Comparison of ENCODE assay signal across 11 cellular contexts in genomic region chr21:44049182-44049581, GRCh38. TPM values are rescaled to one million over a fixed set of nuclear protein-coding genes. Genes with fewer than 3 reads are reported as not detected.
DNase-seq lines count a peak whose midpoint lies in the region; ATAC-seq, FAIRE-seq and TF ChIP-seq lines count a peak whose summit lies in the region.
"Had no signal": no experiment of that assay in that cellular context is flagged by ENCODE, and none has a peak within 500 bp of the region (broad histone marks: within the 10 kb centered on the region; RNA-seq: fewer than 3 reads in every experiment).

No MANE protein-coding gene starts in this region.

- no peak for FAIRE-seq in H1 (lab: Jason Lieb, UNC)
- FAIRE-seq: GM18507 had no signal

- H4K20me1 ChIP-seq in SK-N-SH (ENCODE audit: insufficient read depth) (peaks cover 32% of the 10 kb centered on the region), H1 (replicated peaks in 1 of 2; ENCODE audit: control insufficient read depth in 1 of 2, insufficient read depth in 2 of 2, low read length in 2 of 2) (peaks cover 5 to 6% of the 10 kb centered on the region in 2 experiments)

- H3K36me3 ChIP-seq in SK-N-SH (replicated peaks in 1 of 2; ENCODE audit: control insufficient read depth in 1 of 2, insufficient read depth in 2 of 2, low read length in 1 of 2) (peaks cover 21 to 26% of the 10 kb centered on the region in 2 experiments), Panc1 (ENCODE audit: control insufficient read depth, insufficient read depth, low read length) (no peaks in the 10 kb centered on the region), H1 (ENCODE audit: control insufficient read depth in 2 of 4, insufficient read depth in 4 of 4, low read length in 3 of 4) (no peaks in the 10 kb centered on the region; a peak in 1 of 8 replicates)

- no peak overlapping the region for H2BK5ac ChIP-seq in H1 (ENCODE audit: low read depth, low read length)

- TF ChIP-seq RAD21 in SK-N-SH (IDR thresholded peaks at IDR 0.05; ENCODE audit: low read length): no peak
- no peak for TF ChIP-seq RAD21 in H1 (IDR thresholded peaks at IDR 0.05 in 1 of 2, conservative IDR thresholded peaks at IDR 0.05 in 1 of 2; ENCODE audit: low read depth in 2 of 2, low read length in 2 of 2)

- peaks cover 0 to 15% of the 10 kb centered on the region in 2 experiments; a peak in 1 of 4 replicates for H3K4me1 ChIP-seq in SK-N-SH (ENCODE audit: control insufficient read depth in 1 of 2, insufficient read depth in 2 of 2, low read depth in 1 of 2, low read length in 1 of 2)
- no peaks in the 10 kb centered on the region for H3K4me1 ChIP-seq in Panc1 (ENCODE audit: control insufficient read depth, insufficient read depth, low read length)
- H3K4me1 ChIP-seq in H1 (replicated peaks in 1 of 4; ENCODE audit: control insufficient read depth in 3 of 4, insufficient read depth in 4 of 4, low read length in 3 of 4): no peaks in the 10 kb centered on the region

- no peaks in the 10 kb centered on the region for H3K23me2 ChIP-seq in H1 (ENCODE audit: low read depth, low read length)

- H2AFZ ChIP-seq in SK-N-SH (ENCODE audit: low read depth): no peak overlapping the region
- no peak overlapping the region for H2AFZ ChIP-seq in H1 (ENCODE audit: low read length)

- H3K56ac ChIP-seq in H1 (replicated peaks; ENCODE audit: insufficient read length, low read depth, low read length): no peak overlapping the region

- TF ChIP-seq EP300 in SK-N-SH (IDR thresholded peaks at IDR 0.05; ENCODE audit: borderline replicate concordance in 1 of 2, low read depth in 1 of 2, low read length in 1 of 2) (no peak), H1 (IDR thresholded peaks at IDR 0.05; ENCODE audit: borderline replicate concordance in 1 of 2, low read depth in 2 of 2, low read length in 2 of 2) (no peak)

- no peak overlapping the region for H3K23ac ChIP-seq in H1 (ENCODE audit: insufficient read length)

- H3K14ac ChIP-seq in H1 (ENCODE audit: insufficient read length): no peak overlapping the region

- H2AK5ac ChIP-seq in H1 (ENCODE audit: low read depth, low read length): 0 out of 2 replicates have a peak overlapping the region, but pooled peaks have one; percentile 75

- no peaks in the 10 kb centered on the region for H3K27me3 ChIP-seq in SK-N-SH (ENCODE audit: insufficient read depth)
- H3K27me3 ChIP-seq in Panc1 (ENCODE audit: control insufficient read depth, insufficient read depth, low read length): no peaks in the 10 kb centered on the region
- H3K27me3 ChIP-seq in H1 (replicated peaks in 1 of 4; ENCODE audit: control insufficient read depth in 3 of 4, extremely low read depth in 1 of 4, insufficient read depth in 3 of 4, low read length in 3 of 4): no peaks in the 10 kb centered on the region; a peak in 1 of 7 replicates
- H3K27me3 ChIP-seq: tibial artery had no signal

- H3F3A ChIP-seq in SK-N-SH (replicated peaks; ENCODE audit: insufficient read depth): no peaks in the 10 kb centered on the region

- H4K5ac ChIP-seq in H1 (ENCODE audit: insufficient read length, low read depth, low read length): no peak overlapping the region

- BruUV-seq in Panc1 (replicated peaks; lab: Mats Ljungman, UMichigan): no TSS peak

- H3K4me3 ChIP-seq in SK-N-SH (ENCODE audit: low read depth in 2 of 2, low read length in 1 of 2) (no peak overlapping the region), Panc1 (ENCODE audit: low read depth in 2 of 2, low read length in 2 of 2) (no peak overlapping the region), H1 (ENCODE audit: extremely low read depth in 1 of 4, insufficient read depth in 2 of 4, low read depth in 3 of 4, low read length in 4 of 4) (no peak overlapping the region)
- H3K4me3 ChIP-seq: tibial artery had no signal

- H3K27ac ChIP-seq in SK-N-SH (ENCODE audit: low read depth in 2 of 2, low read length in 1 of 2): no peak overlapping the region
- no peak overlapping the region for H3K27ac ChIP-seq in Panc1 (ENCODE audit: low read length)
- no peak overlapping the region for H3K27ac ChIP-seq in H1 (ENCODE audit: low read depth, low read length)
- H3K27ac ChIP-seq: tibial artery had no signal

- no peak overlapping the region for H4K8ac ChIP-seq in H1 (ENCODE audit: extremely low read depth, insufficient read depth, low read length)

- no peak for TF ChIP-seq POLR2A in H1 (IDR thresholded peaks at IDR 0.05; ENCODE audit: control extremely low read depth in 1 of 2, low read depth in 2 of 2, low read length in 2 of 2)

- TF ChIP-seq CTCF in SK-N-SH (IDR thresholded peaks at IDR 0.05) (no peak), Panc1 (IDR thresholded peaks at IDR 0.05) (no peak), H1 (IDR thresholded peaks at IDR 0.05; ENCODE audit: control extremely low read depth in 1 of 3, insufficient read depth in 1 of 3, low read depth in 1 of 3, low read length in 3 of 3) (no peak)

- CTCF ChIA-PET in SK-N-SH (lab: Yijun Ruan, JAX) (no interaction called here), Panc1 (lab: Charles Lee) (no interaction called here), H1 (lab: Charles Lee; ENCODE audit: partially characterized antibody) (interaction anchor here (0.8 to 1.4 kb wide), 4 partner anchors 29 to 114 kb away, joined by 3 to 5 read pairs (median 4); no protein-coding TSS in a partner anchor)

- intact Hi-C loops in Panc1 (cut with micrococcal nuclease; ENCODE audit: unreplicated experiment): no loop called here

- DNase-seq in SK-N-SH (no peak), Panc1 (ENCODE audit: low read depth, low spot score) (no peak), H1 (ENCODE audit: low read depth in 1 of 2, low spot score in 2 of 2) (no peak), pons (ENCODE audit: low spot score) (peak; percentile 87), ACHN (no peak)
- DNase-seq in central memory CD4-positive, alpha-beta T cell: no peak
- DNase-seq: NCI-H446 had no signal

- H3K4me2 ChIP-seq in SK-N-SH: no peak overlapping the region
- no peak overlapping the region for H3K4me2 ChIP-seq in H1 (ENCODE audit: insufficient read depth in 1 of 2, low read depth in 2 of 2, low read length in 2 of 2)

- no peak overlapping the region for H2BK120ac ChIP-seq in H1 (replicated peaks; ENCODE audit: low read depth, low read length)

- H2BK12ac ChIP-seq in H1 (ENCODE audit: low read depth, low read length): no peak overlapping the region

- 83% methylated on average over 5 of the region's 5 CpGs for WGBS in SK-N-SH (ENCODE audit: low lambda C conversion rate)
- 90% methylated on average over 5 of the region's 5 CpGs; no CpG with 5 or more reads in 1 of the 2 experiments for WGBS in H1 (ENCODE audit: extremely low coverage in 1 of 2, insufficient coverage in 1 of 2, insufficient read length in 1 of 2, insufficient replicate concordance in 2 of 2, low coverage in 1 of 2, low lambda C conversion rate in 2 of 2, missing lambda C conversion rate in 1 of 2), 2 experiments

- no peaks in the 10 kb centered on the region for H3K9me3 ChIP-seq in SK-N-SH
- no peaks in the 10 kb centered on the region for H3K9me3 ChIP-seq in Panc1 (ENCODE audit: control insufficient read depth, insufficient read depth, low read depth, low read length)
- no peaks in the 10 kb centered on the region for H3K9me3 ChIP-seq in H1 (ENCODE audit: insufficient read depth in 2 of 2, low read depth in 1 of 2, low read length in 1 of 2)
- H3K9me3 ChIP-seq: tibial artery had no signal

- H3K79me1 ChIP-seq in H1 (ENCODE audit: low read depth, low read length): peaks cover 16% of the 10 kb centered on the region

- no peak overlapping the region for H3K4ac ChIP-seq in H1 (replicated peaks; ENCODE audit: insufficient read length, low read depth, low read length)

- H3K9me2 ChIP-seq in SK-N-SH: no peaks in the 10 kb centered on the region

- H3K79me2 ChIP-seq in SK-N-SH (ENCODE audit: insufficient read depth) (peaks cover 97% of the 10 kb centered on the region), H1 (ENCODE audit: control insufficient read depth in 1 of 2, insufficient read depth in 2 of 2, low read length in 2 of 2) (peaks cover 3 to 21% of the 10 kb centered on the region in 2 experiments; a peak in 3 of 4 replicates)

- H2BK15ac ChIP-seq in H1 (ENCODE audit: low read length): no peak overlapping the region

- H2BK20ac ChIP-seq in H1 (ENCODE audit: low read length): no peak overlapping the region

- ATAC-seq in SK-N-SH treated with all-trans-retinoic acid at 6 μM for 48 hours: peak; percentile 21; the same call in 2 of the 3 replicates
- ATAC-seq in Panc1: 0 out of 2 replicates have a peak, but pooled peaks have one; percentile 58
- no peak for ATAC-seq in GM21381 (IDR thresholded peaks at IDR 0.05; ENCODE audit: unreplicated experiment)

- no peak overlapping the region for H3K18ac ChIP-seq in H1 (ENCODE audit: extremely low read depth, low read length)

- POLR2A ChIA-PET in SK-N-SH (lab: Yijun Ruan, JAX): no interaction called here
- POLR2A ChIA-PET in Panc1 (lab: Charles Lee): no interaction called here
- POLR2A ChIA-PET in H1 (lab: Charles Lee; ENCODE audit: partially characterized antibody): interaction anchor here (0.9 kb wide), 1 partner anchor 9 kb away, joined by 3 read pairs; no protein-coding TSS in a partner anchor

- in situ Hi-C loops in Panc1 (cut with HindIII; ENCODE audit: low pct_unique_long_range_greater_than_20kb, low sequenced_read_pairs): no loop called here
- in situ Hi-C loops in ACHN (cut with HindIII; ENCODE audit: low pct_ligation_motif_present, low pct_unique_long_range_greater_than_20kb, low sequenced_read_pairs): no loop called here

- no peak overlapping the region for H4K91ac ChIP-seq in H1 (replicated peaks; ENCODE audit: insufficient read length, low read length)

- H3K9ac ChIP-seq in SK-N-SH: no peak overlapping the region
- 0 out of 7 replicates have a peak overlapping the region, but pooled peaks of 2 of the 4 experiments have one; percentile 18 to 32 for H3K9ac ChIP-seq in H1 (replicated peaks in 1 of 4; ENCODE audit: extremely low read depth in 1 of 4, low read depth in 3 of 4, low read length in 3 of 4)

RNA-seq across cellular contexts. Expression of gene TRAPPC10, which starts 37.1 kb away (rescaled TPM):
- 17.5 and 18.9 TPM in 2 replicates for polyA plus RNA-seq in SK-N-SH (2012; rRNA removed)
- 12.4 and 14.8 TPM in 2 replicates for polyA plus RNA-seq in SK-N-SH (2012; cell fraction: cytosol; rRNA removed)
- 42.6 and 53.7 TPM in 2 replicates for polyA plus RNA-seq in SK-N-SH (2012; cell fraction: nucleus; rRNA removed)
- 34.5 TPM for total RNA-seq in Panc1 (2021; ENCODE audit: unreplicated experiment)
- polyA plus RNA-seq in Panc1 (2012; ENCODE audit: insufficient read length): 18.0 TPM
- 29.8 and 31.0 TPM in 2 replicates for total RNA-seq in H1 (2021; fragmentation: NEBNext Ultra II Directional; extraction: Animal tissue kit (Norgen Biotek cat#: 25700))
- polyA plus RNA-seq in H1 (2011; rRNA removed): 18.5 and 22.7 TPM in 2 replicates
- polyA plus RNA-seq in H1 (2011; cell fraction: cytosol; rRNA removed): 18.0 TPM
- polyA plus RNA-seq in H1 (2011; cell fraction: nucleus; rRNA removed): 51.7 TPM
- 16.4 to 22.2 TPM (median 19.2 TPM) in 4 replicates for polyA plus RNA-seq in H1 (2012, experiment 1 of 2)
- polyA plus RNA-seq in H1 (2012, experiment 2 of 2): 4.7 TPM
- polyA plus RNA-seq in H1 (2013, experiment 1 of 2): 14.6 TPM
- polyA plus RNA-seq in H1 (2013, experiment 2 of 2): 15.8 TPM
- 35.8 and 36.3 TPM in 2 replicates for polyA minus RNA-seq in H1 (2011; rRNA and poly(A)+ RNA removed)
- polyA minus RNA-seq in H1 (2011; cell fraction: cytosol; rRNA and poly(A)+ RNA removed): 17.6 TPM
- polyA minus RNA-seq in H1 (2011; cell fraction: nucleus; rRNA and poly(A)+ RNA removed): 42.6 TPM

RNA-seq across cellular contexts. Expression of gene PWP2, which starts 58.0 kb away (rescaled TPM):
- polyA plus RNA-seq in SK-N-SH (2012; rRNA removed): 6.0 and 6.9 TPM in 2 replicates
- polyA plus RNA-seq in SK-N-SH (2012; cell fraction: cytosol; rRNA removed): 2.5 and 4.2 TPM in 2 replicates
- 14.1 and 16.6 TPM in 2 replicates for polyA plus RNA-seq in SK-N-SH (2012; cell fraction: nucleus; rRNA removed)
- 6.8 TPM for total RNA-seq in Panc1 (2021; ENCODE audit: unreplicated experiment)
- 3.2 TPM for polyA plus RNA-seq in Panc1 (2012; ENCODE audit: insufficient read length)
- total RNA-seq in H1 (2021; fragmentation: NEBNext Ultra II Directional; extraction: Animal tissue kit (Norgen Biotek cat#: 25700)): 6.7 and 11.8 TPM in 2 replicates
- 4.3 and 4.4 TPM in 2 replicates for polyA plus RNA-seq in H1 (2011; rRNA removed)
- 6.4 TPM for polyA plus RNA-seq in H1 (2011; cell fraction: cytosol; rRNA removed)
- 32.4 TPM for polyA plus RNA-seq in H1 (2011; cell fraction: nucleus; rRNA removed)
- 4.5 to 12.2 TPM (median 9.8 TPM) in 4 replicates for polyA plus RNA-seq in H1 (2012, experiment 1 of 2)
- 7.7 TPM for polyA plus RNA-seq in H1 (2012, experiment 2 of 2)
- 1.8 TPM for polyA plus RNA-seq in H1 (2013, experiment 1 of 2)
- polyA plus RNA-seq in H1 (2013, experiment 2 of 2): 0.77 TPM
- 11.8 and 13.2 TPM in 2 replicates for polyA minus RNA-seq in H1 (2011; rRNA and poly(A)+ RNA removed)
- 10.4 TPM for polyA minus RNA-seq in H1 (2011; cell fraction: cytosol; rRNA and poly(A)+ RNA removed)
- 14.9 TPM for polyA minus RNA-seq in H1 (2011; cell fraction: nucleus; rRNA and poly(A)+ RNA removed)
